In genomic region chr2:130427631-130428030, GRCh38 we compare ENCODE assay signal across 7 cellular contexts.
A peak's percentile ranks its signal among the peaks of the same experiment; 100 is the strongest.
DNase-seq lines count a peak whose midpoint lies in the region; ATAC-seq and TF ChIP-seq lines count a peak whose summit lies in the region.
"Not testable (repeated sequence)": the region's sequence is repeated elsewhere in the genome, so short reads cannot be mapped to it uniquely, and the experiment has no call there.

No MANE protein-coding gene starts in this region.

- H3K36me3 ChIP-seq in Panc1 (ENCODE audit: control insufficient read depth, insufficient read depth, low read length); adrenal gland (replicated peaks in 1 of 2); fibroblast of lung (ENCODE audit: control insufficient read depth, insufficient read depth, low read length): not testable (repeated sequence)

- H3K9ac ChIP-seq in fibroblast of lung (ENCODE audit: insufficient read depth, low read length) = not testable (repeated sequence)

- H4K20me1 ChIP-seq in fibroblast of lung (ENCODE audit: control insufficient read depth, extremely low read depth, insufficient read depth, low read length) = not testable (repeated sequence)

- TF ChIP-seq CTCF in GM12873 (IDR thresholded peaks at IDR 0.05; ENCODE audit: insufficient read depth, low read depth, low read length, missing control alignments) (peak; percentile 27), Panc1 (IDR thresholded peaks at IDR 0.05) (peak; percentile 73), adrenal gland (IDR thresholded peaks at IDR 0.05) (peak in 4 of 6 experiments; percentile 29 to 42 (median 30)), fibroblast of lung (conservative IDR thresholded peaks at IDR 0.05 in 1 of 2, IDR thresholded peaks at IDR 0.05 in 1 of 2; ENCODE audit: low read depth in 1 of 2, low read length in 2 of 2) (peak in 1 of 2 donors; percentile 16)

- H3K27me3 ChIP-seq in Panc1 (ENCODE audit: control insufficient read depth, insufficient read depth, low read length); adrenal gland; fibroblast of lung (ENCODE audit: control insufficient read depth, insufficient read depth, low read length): not testable (repeated sequence)

- H3K4me1 ChIP-seq in Panc1 (ENCODE audit: control insufficient read depth, insufficient read depth, low read length); adrenal gland (replicated peaks in 1 of 2); fibroblast of lung (ENCODE audit: control insufficient read depth, extremely low read depth, insufficient read depth, low read length): not testable (repeated sequence)

- POLR2A ChIA-PET in Panc1 (lab: Charles Lee) = interaction anchor here (0.7 kb wide), 1 partner anchor 51 kb away, joined by 6 read pairs; no protein-coding TSS in a partner anchor

- in situ Hi-C loops in Panc1 (cut with HindIII; ENCODE audit: low pct_unique_long_range_greater_than_20kb, low sequenced_read_pairs) = not testable (repeated sequence)

- ATAC-seq in HG02943 (IDR thresholded peaks at IDR 0.05; ENCODE audit: low read depth, unreplicated experiment) = peak; percentile 58
- ATAC-seq in Panc1 = peak; percentile 91

- H3K79me2 ChIP-seq in fibroblast of lung (ENCODE audit: control insufficient read depth, insufficient read depth, low read length) = not testable (repeated sequence)

- peak overlapping the region; percentile 38 to 47 for H3K4me3 ChIP-seq in Panc1 (ENCODE audit: low read depth in 2 of 2, low read length in 2 of 2)
- H3K4me3 ChIP-seq in adrenal gland = peak overlapping the region in 1 of 4 donors; percentile 63
- not testable (repeated sequence) for H3K4me3 ChIP-seq in fibroblast of lung (replicated peaks in 1 of 4; ENCODE audit: control extremely low read depth in 1 of 4, insufficient read depth in 1 of 4, low read depth in 3 of 4, low read length in 4 of 4)

- DNase-seq in Panc1 (ENCODE audit: low read depth, low spot score) (peak; percentile 2), adrenal gland (peak; percentile 54 to 78 (median 61)), fibroblast of lung (ENCODE audit: low read depth in 2 of 2) (peak; percentile 11 to 25), kidney tubule cell (ENCODE audit: low spot score) (peak; percentile 58), putamen (ENCODE audit: low spot score) (peak; percentile 41)

- not testable (repeated sequence) for H3K4me2 ChIP-seq in fibroblast of lung (ENCODE audit: extremely low read depth, insufficient read depth, low read length)

- not testable (repeated sequence) for H3K9me3 ChIP-seq in Panc1 (ENCODE audit: control insufficient read depth, insufficient read depth, low read depth, low read length); adrenal gland (replicated peaks in 1 of 3); fibroblast of lung (ENCODE audit: control insufficient read depth, insufficient read depth, low read depth, low read length)

- intact Hi-C loops in Panc1 (cut with micrococcal nuclease; ENCODE audit: unreplicated experiment); adrenal gland (cut with DNase I): not testable (repeated sequence)

- TF ChIP-seq POLR2A in adrenal gland (IDR thresholded peaks at IDR 0.05) = not testable (repeated sequence)

- H3K27ac ChIP-seq in Panc1 (ENCODE audit: low read length); adrenal gland; fibroblast of lung (ENCODE audit: insufficient read depth, low read length): not testable (repeated sequence)

- WGBS in adrenal gland, 4 donors = 0 to 3% (median 1%) methylated on average over 4 to 34 of the region's 34 CpGs

- CTCF ChIA-PET in Panc1 (lab: Charles Lee) = not testable (repeated sequence)

- BruUV-seq in Panc1 (replicated peaks; lab: Mats Ljungman, UMichigan) = not testable (repeated sequence)

- not testable (repeated sequence) for H2AFZ ChIP-seq in fibroblast of lung (ENCODE audit: low read length)

Comparison
In these comparisons a context has a peak if more than half of its experiments do, and no peak if none do; other contexts are left out.
1. DNase-seq: peak in every context shown above with its lines; median percentile 61 in adrenal gland; 58 in kidney tubule cell; 41 in putamen; 18 in fibroblast of lung; 2 in Panc1.